8 cellular contexts compared by ENCODE assay signal in the genomic region with DNA sequence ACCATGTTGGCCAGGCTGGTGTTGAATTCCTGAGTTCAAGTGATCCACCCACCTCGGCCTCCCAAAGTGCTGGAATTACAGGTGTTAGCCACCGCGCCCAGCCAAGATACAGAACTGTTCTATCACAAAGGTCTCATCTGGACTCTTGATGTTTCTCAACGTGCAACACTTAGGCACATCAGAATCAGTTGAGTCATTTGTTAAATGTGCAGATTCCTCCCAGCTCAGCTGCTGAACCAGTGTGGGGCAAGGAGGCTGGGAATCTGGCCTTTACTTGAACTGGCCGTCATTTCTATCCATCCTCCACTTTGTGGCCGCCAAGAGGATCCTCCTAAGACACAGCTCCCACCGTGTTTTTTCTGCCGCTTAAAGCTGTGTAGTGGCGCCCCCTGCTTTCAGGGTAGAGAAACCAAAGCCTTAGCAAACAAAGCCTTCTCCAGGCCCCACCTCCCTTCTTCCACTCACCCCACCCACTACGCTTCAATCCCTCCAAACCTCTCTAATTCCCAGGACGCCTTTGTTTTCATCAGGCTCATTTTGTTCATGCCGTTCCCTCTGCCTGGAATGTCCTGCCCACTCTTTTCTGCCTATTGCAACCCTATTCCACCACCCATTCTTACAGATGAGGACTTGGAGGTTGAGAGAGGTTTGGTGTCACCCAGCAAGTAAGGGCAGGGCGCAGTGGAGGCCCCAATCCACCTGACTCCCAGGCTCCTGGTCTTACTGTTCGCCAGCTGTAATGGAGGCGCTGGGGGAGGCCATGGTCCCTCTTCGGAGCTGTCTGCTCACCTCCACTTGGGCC. TPM values are rescaled to one million over a fixed set of nuclear protein-coding genes. Genes with fewer than 3 reads are reported as not detected.
A peak's percentile ranks its signal among the peaks of the same experiment; 100 is the strongest.
DNase-seq lines count a peak whose midpoint lies in the region; ATAC-seq and TF ChIP-seq lines count a peak whose summit lies in the region.

No MANE protein-coding gene starts in this region.

- H2BK15ac ChIP-seq in IMR-90 (ENCODE audit: low read depth, low read length) = no peak overlapping the region

- H2BK20ac ChIP-seq in IMR-90 (ENCODE audit: low read depth, low read length) = peak overlapping the region; percentile 1; the same call in 1 of the 2 replicates

- peak; percentile 56 for ATAC-seq in IMR-90 (ENCODE audit: low read depth)
- no peak for ATAC-seq in activated CD8-positive, alpha-beta T cell treated with anti-CD3 and anti-CD28 coated beads, Interleukin-2, amount 10 ng/mL, durations not matched to agents 7 days and 5 days
- no peak for ATAC-seq in GM18870 (IDR thresholded peaks at IDR 0.05; ENCODE audit: unreplicated experiment)
- ATAC-seq in HG03460 (IDR thresholded peaks at IDR 0.05; ENCODE audit: unreplicated experiment) = no peak
- no peak for ATAC-seq in activated T-helper 17 cell treated with anti-CD3 and anti-CD28 coated beads, Interleukin-2, amount 50 U/mL, for 72 hours (replicated peaks)

- H3K4me1 Mint-ChIP-seq in activated CD8-positive, alpha-beta T cell treated with anti-CD3 and anti-CD28 coated beads, Interleukin-2, amount 10 ng/mL, durations not matched to agents 7 days and 5 days (ENCODE audit: low read depth) = peaks cover 2% of the 10 kb centered on the region
- peaks cover 13% of the 10 kb centered on the region for H3K4me1 Mint-ChIP-seq in type B pancreatic cell (ENCODE audit: unreplicated experiment)
- no peaks in the 10 kb centered on the region for H3K4me1 Mint-ChIP-seq in activated T-helper 17 cell treated with anti-CD3 and anti-CD28 coated beads, Interleukin-2, amount 50 U/mL, for 72 hours

- peaks cover 8% of the 10 kb centered on the region for H3K4me1 ChIP-seq in IMR-90 (ENCODE audit: control insufficient read depth, insufficient read depth, low read length)

- TF ChIP-seq CTCF in IMR-90 (conservative IDR thresholded peaks at IDR 0.05; ENCODE audit: low read depth, low read length) = peak; percentile 60
- TF ChIP-seq CTCF in type B pancreatic cell (conservative IDR thresholded peaks at IDR 0.05) = peak; percentile 55

- H3K9me3 Mint-ChIP-seq in activated CD8-positive, alpha-beta T cell treated with anti-CD3 and anti-CD28 coated beads, Interleukin-2, amount 10 ng/mL, durations not matched to agents 7 days and 5 days (ENCODE audit: insufficient read depth) = no peaks in the 10 kb centered on the region
- no peaks in the 10 kb centered on the region for H3K9me3 Mint-ChIP-seq in type B pancreatic cell
- no peaks in the 10 kb centered on the region for H3K9me3 Mint-ChIP-seq in activated T-helper 17 cell treated with anti-CD3 and anti-CD28 coated beads, Interleukin-2, amount 50 U/mL, for 72 hours

- H3K9ac ChIP-seq in IMR-90 (ENCODE audit: low read depth, low read length) = no peak overlapping the region

- POLR2A ChIA-PET in IMR-90 (lab: Charles Lee; ENCODE audit: unreplicated experiment) = no interaction called here
- POLR2A ChIA-PET in activated CD8-positive, alpha-beta T cell treated with anti-CD3 and anti-CD28 coated beads, Interleukin-2, amount 10 ng/mL, durations not matched to agents 7 days and 5 days (lab: Charles Lee) = no interaction called here

- H2BK120ac ChIP-seq in IMR-90 (ENCODE audit: low read depth, low read length) = no peak overlapping the region

- H3K27ac Mint-ChIP-seq in activated CD8-positive, alpha-beta T cell treated with anti-CD3 and anti-CD28 coated beads, Interleukin-2, amount 10 ng/mL, durations not matched to agents 7 days and 5 days = no peak overlapping the region
- H3K27ac Mint-ChIP-seq in type B pancreatic cell = no peak overlapping the region
- no peak overlapping the region for H3K27ac Mint-ChIP-seq in activated T-helper 17 cell treated with anti-CD3 and anti-CD28 coated beads, Interleukin-2, amount 50 U/mL, for 72 hours

- H2AK5ac ChIP-seq in IMR-90 (ENCODE audit: low read depth, low read length) = no peak overlapping the region; the same call in 1 of the 2 replicates

- BruUV-seq in IMR-90 (replicated peaks; lab: Mats Ljungman, UMichigan) = no TSS peak

- H3K4ac ChIP-seq in IMR-90 (ENCODE audit: low read depth, low read length) = peak overlapping the region; percentile 0; the same call in 1 of the 2 replicates

- no peaks in the 10 kb centered on the region for H3K36me3 ChIP-seq in IMR-90 (ENCODE audit: control insufficient read depth, insufficient read depth, low read length)

- dilution Hi-C loops in IMR-90 (cut with HindIII; ENCODE audit: low sequenced_read_pairs, unreplicated experiment) = no loop called here

- no peak overlapping the region for H3K4me2 ChIP-seq in IMR-90 (ENCODE audit: low read depth, low read length)

- H3K56ac ChIP-seq in IMR-90 (ENCODE audit: extremely low read depth, insufficient read depth, low read length) = no peak overlapping the region

- H3K79me1 ChIP-seq in IMR-90 (ENCODE audit: low read depth in 1 of 2, low read length in 2 of 2) = no peaks in the 10 kb centered on the region

- H3K27ac ChIP-seq in IMR-90 (ENCODE audit: insufficient read depth, low read length) = no peak overlapping the region

- peak overlapping the region; percentile 71 for H2AFZ ChIP-seq in IMR-90 (replicated peaks; ENCODE audit: low read length, poor library complexity)

- no peak overlapping the region for H2BK5ac ChIP-seq in IMR-90 (ENCODE audit: low read depth, low read length, poor library complexity, severe bottlenecking)

- H3K18ac ChIP-seq in IMR-90 (ENCODE audit: low read depth, low read length) = no peak overlapping the region; the same call in 1 of the 2 replicates

- H3K4me3 ChIP-seq in IMR-90 (ENCODE audit: insufficient read depth, low read depth, low read length) = no peak overlapping the region

- peak overlapping the region; percentile 41; the same call in 1 of the 2 replicates for H4K5ac ChIP-seq in IMR-90 (ENCODE audit: low read depth, low read length)

- no peaks in the 10 kb centered on the region for H3K36me3 Mint-ChIP-seq in activated CD8-positive, alpha-beta T cell treated with anti-CD3 and anti-CD28 coated beads, Interleukin-2, amount 10 ng/mL, durations not matched to agents 7 days and 5 days (ENCODE audit: low read depth)
- H3K36me3 Mint-ChIP-seq in type B pancreatic cell = no peaks in the 10 kb centered on the region
- no peaks in the 10 kb centered on the region for H3K36me3 Mint-ChIP-seq in activated T-helper 17 cell treated with anti-CD3 and anti-CD28 coated beads, Interleukin-2, amount 50 U/mL, for 72 hours (ENCODE audit: low read depth)

- H3K4me3 Mint-ChIP-seq in activated CD8-positive, alpha-beta T cell treated with anti-CD3 and anti-CD28 coated beads, Interleukin-2, amount 10 ng/mL, durations not matched to agents 7 days and 5 days = no peak overlapping the region
- H3K4me3 Mint-ChIP-seq in type B pancreatic cell = peak overlapping the region; percentile 54
- no peak overlapping the region for H3K4me3 Mint-ChIP-seq in activated T-helper 17 cell treated with anti-CD3 and anti-CD28 coated beads, Interleukin-2, amount 50 U/mL, for 72 hours

- H4K20me1 ChIP-seq in IMR-90 (ENCODE audit: insufficient read depth, low read length) = no peaks in the 10 kb centered on the region

- intact Hi-C loops in IMR-90 (cut with micrococcal nuclease) = loop anchor here (1.0 kb wide), 1 partner anchor 31 kb away; no protein-coding TSS in a partner anchor

- no peak for TF ChIP-seq POLR2A in IMR-90 (IDR thresholded peaks at IDR 0.05; ENCODE audit: low read depth, low read length)

- TF ChIP-seq RAD21 in IMR-90 (IDR thresholded peaks at IDR 0.05; ENCODE audit: low read length) = peak; percentile 52

- H3K9me3 ChIP-seq in IMR-90 (ENCODE audit: control insufficient read depth, insufficient read depth, low read length) = no peaks in the 10 kb centered on the region

- H3K9me1 ChIP-seq in IMR-90 (ENCODE audit: insufficient read depth, low read length) = peaks cover 3% of the 10 kb centered on the region; the same call in 1 of the 2 replicates

- no peak overlapping the region; the same call in 1 of the 2 replicates for H3K14ac ChIP-seq in IMR-90 (replicated peaks; ENCODE audit: low read depth, low read length)

- 71 to 100% methylated on average over 2 to 8 of the region's 16 CpGs for WGBS in IMR-90 (ENCODE audit: extremely low coverage in 2 of 2, insufficient read length in 1 of 2), 2 experiments

- in situ Hi-C loops in IMR-90 (cut with MboI; ENCODE audit: low sequenced_read_pairs) = no loop called here

- DNase-seq in D341Med (ENCODE audit: low spot score) (peak; percentile 65), IMR-90 (peak; percentile 71), iPS DF 4.7 (ENCODE audit: extremely low read depth, low spot score) (peak; percentile 79), type B pancreatic cell (ENCODE audit: extremely low spot score, unreplicated experiment) (no peak)
- DNase-seq in activated CD8-positive, alpha-beta T cell treated with anti-CD3 and anti-CD28 coated beads, Interleukin-2, amount 10 ng/mL, durations not matched to agents 7 days and 5 days = peak; percentile 59

- H3K27me3 ChIP-seq in IMR-90 (ENCODE audit: control insufficient read depth, insufficient read depth, low read length) = no peaks in the 10 kb centered on the region; the same call in 1 of the 2 replicates

- CTCF ChIA-PET in IMR-90 (lab: Yijun Ruan, JAX) = interaction anchor here (1.1 to 1.3 kb wide), 2 partner anchors 10 to 31 kb away, joined by 5 to 6 read pairs; no protein-coding TSS in a partner anchor
- CTCF ChIA-PET in activated CD8-positive, alpha-beta T cell treated with anti-CD3 and anti-CD28 coated beads, Interleukin-2, amount 10 ng/mL, durations not matched to agents 7 days and 5 days (lab: Charles Lee) = interaction anchor here (0.6 to 2.9 kb wide), 6 partner anchors 13 to 345 kb away, joined by 3 to 25 read pairs (median 4); no protein-coding TSS in a partner anchor

- peak overlapping the region in 1 of 2 experiments; percentile 19; a peak in 1 of 4 replicates for H4K8ac ChIP-seq in IMR-90 (ENCODE audit: low read depth in 2 of 2, low read length in 2 of 2)

- H2AK9ac ChIP-seq in IMR-90 (replicated peaks; ENCODE audit: low read depth, low read length, poor library complexity) = peak overlapping the region; percentile 70

- H3K23ac ChIP-seq in IMR-90 (ENCODE audit: low read depth, low read length) = no peak overlapping the region; the same call in 1 of the 2 replicates

- peaks cover 22% of the 10 kb centered on the region for H3K27me3 Mint-ChIP-seq in activated CD8-positive, alpha-beta T cell treated with anti-CD3 and anti-CD28 coated beads, Interleukin-2, amount 10 ng/mL, durations not matched to agents 7 days and 5 days (ENCODE audit: low read depth)
- peaks cover 32% of the 10 kb centered on the region for H3K27me3 Mint-ChIP-seq in type B pancreatic cell
- H3K27me3 Mint-ChIP-seq in activated T-helper 17 cell treated with anti-CD3 and anti-CD28 coated beads, Interleukin-2, amount 50 U/mL, for 72 hours = peaks cover 12% of the 10 kb centered on the region

- no peak overlapping the region; the same call in 1 of the 2 replicates for H4K91ac ChIP-seq in IMR-90 (ENCODE audit: insufficient read depth, low read depth, low read length)

RNA-seq across cellular contexts. Expression of a gene that starts 0.8 kb away (rescaled TPM):
- total RNA-seq in IMR-90 (2012; rRNA removed) (6.8 and 7.8 TPM in 2 replicates), type B pancreatic cell (ENCODE audit: low replicate concordance) (11.5 and 49.4 TPM in 2 replicates)
- polyA plus RNA-seq in IMR-90 (2012; rRNA removed) = 81.6 and 109 TPM in 2 replicates
- polyA plus RNA-seq in IMR-90 (2012; cell fraction: cytosol; rRNA removed) = 37.7 and 53.1 TPM in 2 replicates
- 492 and 808 TPM in 2 replicates for polyA plus RNA-seq in IMR-90 (2012; cell fraction: nucleus; rRNA removed; ENCODE audit: low replicate concordance)
- 10 to 100 TPM; 10.8 to 11.6 TPM for total RNA-seq in activated CD8-positive, alpha-beta T cell treated with anti-CD3 and anti-CD28 coated beads, Interleukin-2, amount 10 ng/mL, durations not matched to agents 7 days and 5 days
- 1 to 10 TPM in 1 of 2 donors, under 1 TPM in 1; 0.79 to 1.7 TPM for total RNA-seq in activated T-helper 17 cell treated with anti-CD3 and anti-CD28 coated beads, Interleukin-2, amount 50 U/mL, for 72 hours

RNA-seq across cellular contexts. Expression of a gene that starts 15.7 kb away (rescaled TPM):
- total RNA-seq in IMR-90 (2012; rRNA removed) (3.3 and 4.3 TPM in 2 replicates), type B pancreatic cell (ENCODE audit: low replicate concordance) (1.4 and 9.3 TPM in 2 replicates)
- polyA plus RNA-seq in IMR-90 (2012; rRNA removed) = 4.0 and 4.9 TPM in 2 replicates
- 3.4 and 4.1 TPM in 2 replicates for polyA plus RNA-seq in IMR-90 (2012; cell fraction: cytosol; rRNA removed)
- polyA plus RNA-seq in IMR-90 (2012; cell fraction: nucleus; rRNA removed; ENCODE audit: low replicate concordance) = 3.2 TPM in 2 replicates
- not detected for total RNA-seq in activated CD8-positive, alpha-beta T cell treated with anti-CD3 and anti-CD28 coated beads, Interleukin-2, amount 10 ng/mL, durations not matched to agents 7 days and 5 days
- total RNA-seq in activated T-helper 17 cell treated with anti-CD3 and anti-CD28 coated beads, Interleukin-2, amount 50 U/mL, for 72 hours = not detected

RNA-seq across cellular contexts. Expression of a gene that starts 46.2 kb away (rescaled TPM):
- 74.7 and 89.4 TPM in 2 replicates for total RNA-seq in IMR-90 (2012; rRNA removed)
- 74.2 and 75.1 TPM in 2 replicates for polyA plus RNA-seq in IMR-90 (2012; rRNA removed)
- 40.9 and 81.3 TPM in 2 replicates for polyA plus RNA-seq in IMR-90 (2012; cell fraction: cytosol; rRNA removed)
- 134 and 230 TPM in 2 replicates for polyA plus RNA-seq in IMR-90 (2012; cell fraction: nucleus; rRNA removed; ENCODE audit: low replicate concordance)
- total RNA-seq in activated CD8-positive, alpha-beta T cell treated with anti-CD3 and anti-CD28 coated beads, Interleukin-2, amount 10 ng/mL, durations not matched to agents 7 days and 5 days = 10 to 100 TPM; 58.1 to 59.7 TPM
- 54.1 and 56.1 TPM in 2 replicates for total RNA-seq in type B pancreatic cell (ENCODE audit: low replicate concordance)
- total RNA-seq in activated T-helper 17 cell treated with anti-CD3 and anti-CD28 coated beads, Interleukin-2, amount 50 U/mL, for 72 hours = 10 to 100 TPM; 80.9 to 99.6 TPM
